ENCODE assay signal across 1 cellular context in genomic region chr1:150234647-150235435, GRCh38.
TF ChIP-seq lines count a peak whose summit lies in the region.

No MANE protein-coding gene starts in this region.

TF ChIP-seq in SK-N-SH treated with all-trans-retinoic acid at 6 μM for 48 hours, 23 proteins besides CTCF, POLR2A, EP300 and RAD21 (continued from another document):
- TF ChIP-seq POU6F1 (CRISPR knock-in tag; IDR thresholded peaks at IDR 0.05; ENCODE audit: borderline replicate concordance, low read depth) (no peak), RARB (CRISPR knock-in tag; IDR thresholded peaks at IDR 0.05) (peak; percentile 6; the same call in 1 of the 2 replicates), ISL1 (CRISPR knock-in tag; IDR thresholded peaks at IDR 0.05) (no peak), ZNF70 (CRISPR knock-in tag; IDR thresholded peaks at IDR 0.05) (peak; percentile 32; the same call in 1 of the 2 replicates), PPARA (CRISPR knock-in tag; IDR thresholded peaks at IDR 0.05; ENCODE audit: borderline replicate concordance) (no peak)
